Comparison of ENCODE assay signal across 9 cellular contexts in genomic region chr18:76620326-76620813, GRCh38.
DNase-seq lines count a peak whose midpoint lies in the region; ATAC-seq and TF ChIP-seq lines count a peak whose summit lies in the region.
"Had no signal": no experiment of that assay in that cellular context is flagged by ENCODE, and none has a peak within 500 bp of the region (broad histone marks: within the 10 kb centered on the region; RNA-seq: fewer than 3 reads in every experiment).

No MANE protein-coding gene starts in this region.

- no peak overlapping the region for H3K27ac Mint-ChIP-seq in activated CD4-positive, alpha-beta T cell treated with anti-CD3 and anti-CD28 coated beads, Interleukin-2, amount 10 ng/mL, durations not matched to agents 7 days and 5 days
- peak overlapping the region; percentile 57 for H3K27ac Mint-ChIP-seq in endothelial cell (ENCODE audit: unreplicated experiment)

- no peaks in the 10 kb centered on the region for H3K27me3 ChIP-seq in lung (ENCODE audit: control insufficient read depth, insufficient read depth)
- H3K27me3 ChIP-seq: SJCRH30 had no signal

- peaks cover 21% of the 10 kb centered on the region for H3K4me1 Mint-ChIP-seq in activated CD4-positive, alpha-beta T cell treated with anti-CD3 and anti-CD28 coated beads, Interleukin-2, amount 10 ng/mL, durations not matched to agents 7 days and 5 days
- peaks cover 38% of the 10 kb centered on the region for H3K4me1 Mint-ChIP-seq in endothelial cell (ENCODE audit: unreplicated experiment)

- H3K36me3 Mint-ChIP-seq in activated CD4-positive, alpha-beta T cell treated with anti-CD3 and anti-CD28 coated beads, Interleukin-2, amount 10 ng/mL, durations not matched to agents 7 days and 5 days (ENCODE audit: low read depth) = no peaks in the 10 kb centered on the region
- no peaks in the 10 kb centered on the region for H3K36me3 Mint-ChIP-seq in endothelial cell (ENCODE audit: low read depth, unreplicated experiment)

- peaks cover 0 to 6% of the 10 kb centered on the region in 2 donors for H3K4me1 ChIP-seq in lung (ENCODE audit: control insufficient read depth in 2 of 2, insufficient read depth in 2 of 2, low read length in 2 of 2)
- H3K4me1 ChIP-seq: SJCRH30 had no signal

- CTCF ChIA-PET in activated CD4-positive, alpha-beta T cell treated with anti-CD3 and anti-CD28 coated beads, Interleukin-2, amount 10 ng/mL, durations not matched to agents 7 days and 5 days (lab: Charles Lee) = no interaction called here

- no peak overlapping the region for H3K4me3 Mint-ChIP-seq in activated CD4-positive, alpha-beta T cell treated with anti-CD3 and anti-CD28 coated beads, Interleukin-2, amount 10 ng/mL, durations not matched to agents 7 days and 5 days
- H3K4me3 Mint-ChIP-seq in endothelial cell (ENCODE audit: unreplicated experiment) = peak overlapping the region; percentile 65

- POLR2A ChIA-PET in activated CD4-positive, alpha-beta T cell treated with anti-CD3 and anti-CD28 coated beads, Interleukin-2, amount 10 ng/mL, durations not matched to agents 7 days and 5 days (lab: Charles Lee) = no interaction called here

- H3K9me3 Mint-ChIP-seq in activated CD4-positive, alpha-beta T cell treated with anti-CD3 and anti-CD28 coated beads, Interleukin-2, amount 10 ng/mL, durations not matched to agents 7 days and 5 days = no peaks in the 10 kb centered on the region
- no peaks in the 10 kb centered on the region for H3K9me3 Mint-ChIP-seq in endothelial cell (ENCODE audit: unreplicated experiment)

- H3K27me3 Mint-ChIP-seq in activated CD4-positive, alpha-beta T cell treated with anti-CD3 and anti-CD28 coated beads, Interleukin-2, amount 10 ng/mL, durations not matched to agents 7 days and 5 days = peaks cover 15% of the 10 kb centered on the region
- H3K27me3 Mint-ChIP-seq in endothelial cell (ENCODE audit: unreplicated experiment) = peaks cover 2% of the 10 kb centered on the region

- WGBS in lung, 2 donors = 7 to 12% methylated on average over 23 of the region's 23 CpGs

- ATAC-seq in GM21786 (IDR thresholded peaks at IDR 0.05; ENCODE audit: unreplicated experiment) = peak; percentile 80
- ATAC-seq in lung (ENCODE audit: insufficient read depth, low FRiP score) = peak; percentile 56
- peak; percentile 69 for ATAC-seq in stimulated activated naive CD8-positive, alpha-beta T cell treated with anti-CD3 and anti-CD28 coated beads, Interleukin-15, Interleukin-2, amounts not matched to agents 100 U/mL and 50 U/mL, for 24 hours
- ATAC-seq in GM18873 (IDR thresholded peaks at IDR 0.05; ENCODE audit: low FRiP score, unreplicated experiment) = no peak

- TF ChIP-seq CTCF in endothelial cell (IDR thresholded peaks at IDR 0.05; ENCODE audit: unreplicated experiment) = peak; percentile 33
- no peak for TF ChIP-seq CTCF in lung (IDR thresholded peaks at IDR 0.05; ENCODE audit: control extremely low read depth, extremely low read depth)

- H3K4me3 ChIP-seq in lung = no peak overlapping the region

- no peaks in the 10 kb centered on the region for H3K9me3 ChIP-seq in lung (ENCODE audit: control insufficient read depth in 2 of 2, insufficient read depth in 1 of 2, low read length in 1 of 2)
- H3K9me3 ChIP-seq: SJCRH30 had no signal

- peak; percentile 76 for DNase-seq in EL
- peak; percentile 43 for DNase-seq in M059J (ENCODE audit: low read depth)
- peak; percentile 38 for DNase-seq in activated CD4-positive, alpha-beta T cell treated with anti-CD3 and anti-CD28 coated beads, Interleukin-2, amount 10 ng/mL, durations not matched to agents 7 days and 5 days
- DNase-seq in endothelial cell (ENCODE audit: low spot score) = peak; percentile 71
- DNase-seq in lung (ENCODE audit: low spot score) = peak; percentile 65
- DNase-seq in stimulated activated naive CD8-positive, alpha-beta T cell treated with anti-CD3 and anti-CD28 coated beads, Interleukin-15, Interleukin-2, amounts not matched to agents 100 U/mL and 50 U/mL, for 24 hours = peak; percentile 45

- no peaks in the 10 kb centered on the region for H3K36me3 ChIP-seq in lung (ENCODE audit: control insufficient read depth in 2 of 2, insufficient read depth in 2 of 2, low read length in 2 of 2)
- H3K36me3 ChIP-seq: SJCRH30 had no signal

- peak overlapping the region in 1 of 2 donors; percentile 56 for H3K27ac ChIP-seq in lung (ENCODE audit: low read depth in 1 of 2, low read length in 1 of 2)
- H3K27ac ChIP-seq: SJCRH30 had no signal
